In the genomic region with DNA sequence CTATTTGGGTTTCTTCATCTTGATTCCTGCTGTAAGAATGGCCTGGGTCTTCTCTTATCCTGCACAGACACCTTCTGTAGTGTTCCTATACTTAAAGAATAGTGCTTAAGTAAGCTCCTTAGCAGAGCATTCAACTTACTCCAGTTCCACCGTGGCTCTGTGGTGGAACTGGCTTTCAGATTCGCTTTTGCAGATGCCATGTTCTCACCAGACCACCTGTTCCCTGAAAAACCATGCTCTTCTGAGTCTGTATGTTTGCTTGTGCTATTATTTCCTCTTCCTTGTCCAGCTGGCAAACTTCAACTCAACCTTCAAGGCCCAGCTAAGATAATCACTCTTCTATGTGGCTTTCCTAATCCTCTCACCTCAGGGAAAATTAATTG, we compare ENCODE assay signal across 8 cellular contexts. TPM values are rescaled to one million over a fixed set of nuclear protein-coding genes. Genes with fewer than 3 reads are reported as not detected.
DNase-seq lines count a peak whose midpoint lies in the region; ATAC-seq, FAIRE-seq and TF ChIP-seq lines count a peak whose summit lies in the region.

No MANE protein-coding gene starts in this region.

- H3K9me3 Mint-ChIP-seq in CD4-positive, alpha-beta memory T cell: no peaks in the 10 kb centered on the region

- H3K36me3 ChIP-seq in CD4-positive, alpha-beta memory T cell (ENCODE audit: insufficient read depth, low read length): peaks cover 11% of the 10 kb centered on the region
- H3K36me3 ChIP-seq in Karpas-422 (ENCODE audit: insufficient read depth, low read length) (peaks cover 34% of the 10 kb centered on the region), colonic mucosa (no peaks in the 10 kb centered on the region), pancreas (no peaks in the 10 kb centered on the region)

- 26 to 32% methylated on average over 2 of the region's 2 CpGs for WGBS in pancreas, 2 donors

- peaks cover 72% of the 10 kb centered on the region for H3K4me1 ChIP-seq in CD4-positive, alpha-beta memory T cell (ENCODE audit: insufficient read depth, low read length)
- H3K4me1 ChIP-seq in Karpas-422 (ENCODE audit: low read length) (peaks cover 86% of the 10 kb centered on the region), colonic mucosa (peaks cover 28% of the 10 kb centered on the region), pancreas (peaks cover 52 to 73% (median 52%) of the 10 kb centered on the region in 3 donors)

- no peak for FAIRE-seq in pancreas (lab: Jason Lieb, UNC)

- H3K9me2 ChIP-seq in Karpas-422 (replicated peaks; ENCODE audit: insufficient read depth, low read length): no peaks in the 10 kb centered on the region

- H3K79me2 ChIP-seq in Karpas-422 (ENCODE audit: low read length): peaks cover 93% of the 10 kb centered on the region

- peak overlapping the region; percentile 52 for H3K9ac ChIP-seq in Karpas-422 (ENCODE audit: low read length)
- H3K9ac ChIP-seq in colonic mucosa (ENCODE audit: low read depth in 2 of 2, low read length in 2 of 2): peak overlapping the region in 1 of 2 donors; percentile 24

- no peaks in the 10 kb centered on the region for H3K27me3 Mint-ChIP-seq in CD4-positive, alpha-beta memory T cell

- peak overlapping the region; percentile 84 to 97 (median 95) for H3K27ac Mint-ChIP-seq in CD4-positive, alpha-beta memory T cell

- ATAC-seq in pancreas: peak in 3 of 4 donors; percentile 2 to 4 (median 3)
- no peak for ATAC-seq in HG03457 (IDR thresholded peaks at IDR 0.05; ENCODE audit: unreplicated experiment)
- no peak for ATAC-seq in HG02588 (IDR thresholded peaks at IDR 0.05; ENCODE audit: unreplicated experiment)

- peak overlapping the region; percentile 93 for H3K4me2 ChIP-seq in Karpas-422 (ENCODE audit: low read depth, low read length, poor library complexity, severe bottlenecking)

- peaks cover 5% of the 10 kb centered on the region; the same call in 1 of the 2 replicates for H4K20me1 ChIP-seq in Karpas-422 (ENCODE audit: insufficient read depth, low read depth, low read length)

- POLR2A ChIA-PET in CD4-positive, alpha-beta memory T cell (lab: Charles Lee; ENCODE audit: partially characterized antibody): interaction anchor here (1.0 to 1.5 kb wide), 4 partner anchors 12 to 90 kb away, joined by 3 to 7 read pairs (median 4); no protein-coding TSS in a partner anchor

- peaks cover 60 to 91% (median 76%) of the 10 kb centered on the region in 4 donors for H3K4me1 Mint-ChIP-seq in CD4-positive, alpha-beta memory T cell

- no peaks in the 10 kb centered on the region for H3K27me3 ChIP-seq in CD4-positive, alpha-beta memory T cell (ENCODE audit: insufficient read depth, low read length)
- H3K27me3 ChIP-seq in Karpas-422 (ENCODE audit: low read length) (no peaks in the 10 kb centered on the region), colonic mucosa (no peaks in the 10 kb centered on the region), pancreas (no peaks in the 10 kb centered on the region)

- intact Hi-C loops in CD4-positive, alpha-beta memory T cell (cut with micrococcal nuclease): loop anchor here (1.0 kb wide), 1 partner anchor 37 kb away; no protein-coding TSS in a partner anchor
- intact Hi-C loops in colonic mucosa (cut with DNase I) (no loop called here), pancreas (cut with DNase I) (no loop called here)

- H3K4me3 Mint-ChIP-seq in CD4-positive, alpha-beta memory T cell: peak overlapping the region; percentile 67 to 89 (median 80)

- H3K36me3 Mint-ChIP-seq in CD4-positive, alpha-beta memory T cell: peaks cover 12 to 32% of the 10 kb centered on the region in 2 donors

- peak overlapping the region; percentile 76 for H3K27ac ChIP-seq in CD4-positive, alpha-beta memory T cell (ENCODE audit: low read depth, low read length)
- peak overlapping the region; percentile 91 for H3K27ac ChIP-seq in Karpas-422 (ENCODE audit: low read length)
- H3K27ac ChIP-seq in colonic mucosa: peak overlapping the region; percentile 61
- H3K27ac ChIP-seq in pancreas: peak overlapping the region in 3 of 4 donors; percentile 6 to 78 (median 58)

- no peak for DNase-seq in CD4-positive, alpha-beta memory T cell
- no peak for DNase-seq in Karpas-422
- no peak for DNase-seq in colonic mucosa
- DNase-seq in pancreas: peak in 1 of 6 donors; percentile 44
- no peak for DNase-seq in NCI-H345 treated with DMSO at 0.1 percent for 48 hours (lab: John Stamatoyannopoulos, UW; ENCODE audit: unreplicated experiment)
- DNase-seq in activated gamma-delta T cell treated with Interleukin-2 at 50 U/mL for 16 hours: no peak

- no peaks in the 10 kb centered on the region for H3K9me3 ChIP-seq in CD4-positive, alpha-beta memory T cell (ENCODE audit: control insufficient read depth in 1 of 2, low read length in 2 of 2)
- H3K9me3 ChIP-seq in Karpas-422 (ENCODE audit: low read length) (no peaks in the 10 kb centered on the region), colonic mucosa (no peaks in the 10 kb centered on the region), pancreas (no peaks in the 10 kb centered on the region)

- CTCF ChIA-PET in CD4-positive, alpha-beta memory T cell (lab: Charles Lee; ENCODE audit: partially characterized antibody): interaction anchor here (1.1 kb wide), 1 partner anchor 268 kb away, joined by 3 read pairs; no protein-coding TSS in a partner anchor

- peak overlapping the region in 1 of 2 donors; percentile 32 for H3K4me3 ChIP-seq in CD4-positive, alpha-beta memory T cell (ENCODE audit: low read length in 2 of 2)
- H3K4me3 ChIP-seq in Karpas-422 (ENCODE audit: low read length) (peak overlapping the region; percentile 37; the same call in 1 of the 2 replicates), colonic mucosa (no peak overlapping the region), pancreas (no peak overlapping the region)

- TF ChIP-seq CTCF in colonic mucosa (IDR thresholded peaks at IDR 0.05): no peak
- no peak for TF ChIP-seq CTCF in pancreas (IDR thresholded peaks at IDR 0.05)

- no peak overlapping the region for H2AFZ ChIP-seq in Karpas-422 (ENCODE audit: low read length)

RNA-seq across cellular contexts. Expression of a gene that starts 4.9 kb away (rescaled TPM):
- 10 to 100 TPM; 65.1 to 70.7 TPM for total RNA-seq in CD4-positive, alpha-beta memory T cell
- 10 to 100 TPM; 52.5 to 98.9 TPM for polyA plus RNA-seq in CD4-positive, alpha-beta memory T cell
- total RNA-seq in Karpas-422 (2014; rRNA removed; shearing (Covaris generic); ENCODE audit: low replicate concordance): 68.1 and 91.4 TPM in 2 replicates
- total RNA-seq in colonic mucosa (10 to 100 TPM; 20.0 to 24.7 TPM), pancreas (10 to 100 TPM; 16.7 to 32.6 (median 27.7) TPM)
- polyA plus RNA-seq in pancreas: 10 to 100 TPM; 18.1 to 31.0 TPM

Comparison
In these comparisons a context has a peak if more than half of its experiments do, and no peak if none do; other contexts are left out.
1. ATAC-seq: peak in pancreas (3 of 4); none in HG03457 (single experiment) and HG02588 (single experiment).
2. Peak in every context shown above with its lines, with median percentiles within 50 percentile points of each other: H3K27ac ChIP-seq.